Comparison of ENCODE assay signal across 29 cellular contexts in the genomic region with DNA sequence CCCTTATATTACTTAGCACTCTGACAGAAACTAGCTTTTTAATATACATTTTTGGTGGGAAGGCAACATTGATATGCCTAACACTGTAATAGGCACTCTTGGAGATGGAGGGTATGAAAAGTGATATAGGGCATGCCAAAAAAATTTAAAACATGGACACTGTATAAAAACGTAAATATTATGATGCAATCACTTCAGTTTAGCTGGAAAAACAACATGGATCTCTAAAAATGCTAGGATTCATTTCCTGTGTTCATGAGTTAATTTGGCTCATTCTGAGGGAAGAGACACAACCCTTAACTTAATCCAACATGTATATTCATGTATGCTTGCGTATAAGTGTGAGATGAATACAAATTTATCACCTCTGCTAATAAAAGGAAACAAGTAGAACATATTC.
"Had no signal": no experiment of that assay in that cellular context is flagged by ENCODE, and none has a peak within 500 bp of the region (broad histone marks: within the 10 kb centered on the region; RNA-seq: fewer than 3 reads in every experiment).

No MANE protein-coding gene starts in this region.

- H3K27me3 ChIP-seq: stomach, suprapubic skin, testis, thyroid gland, tibial artery, tibial nerve, transverse colon, upper lobe of left lung, upper lobe of right lung, uterus, vagina had no signal

- H3K4me1 ChIP-seq: stomach, suprapubic skin, testis, thyroid gland, tibial artery, tibial nerve, transverse colon, upper lobe of left lung, upper lobe of right lung, uterus, vagina had no signal

- DNase-seq: stimulated activated CD4-positive, alpha-beta T cell treated with anti-CD3 and anti-CD28 coated beads, Interleukin-2, amount 100 ng/mL, for 48 hours; stimulated activated CD4-positive, alpha-beta T cell treated with anti-CD3 and anti-CD28 coated beads, Interleukin-4, amount 100 ng/mL, for 1 hour; stimulated activated CD4-positive, alpha-beta T cell treated with anti-CD3 and anti-CD28 coated beads, Interleukin-4, amount 100 ng/mL, for 24 hours; stimulated activated CD4-positive, alpha-beta T cell treated with anti-CD3 and anti-CD28 coated beads, Interleukin-4, amount 100 ng/mL, for 4 hours; stimulated activated CD8-positive, alpha-beta memory T cell treated with anti-CD3 and anti-CD28 coated beads, Interleukin-4, amount 100 ng/mL, for 48 hours; stimulated activated naive B cell treated with anti-CD40 and anti-IgM and Interleukin-4, amounts not matched to agents 10 μg/mL and 1 μg/mL and 100 μg/mL, for 72 hours; stimulated activated naive CD4-positive, alpha-beta T cell; stimulated activated naive CD4-positive, alpha-beta T cell treated with Interleukin-2 at 50 U/mL for 16 hours; stimulated activated naive CD8-positive, alpha-beta T cell treated with anti-CD3 and anti-CD28 coated beads, Interleukin-15, amount 100 ng/mL, for 72 hours; stimulated activated naive CD8-positive, alpha-beta T cell treated with anti-CD3 and anti-CD28 coated beads, Interleukin-15, Interleukin-2, amounts not matched to agents 100 U/mL and 50 U/mL, for 24 hours; stomach; substantia nigra; testis; thyroid gland; tibial artery; transverse colon; trophoblast cell; upper lobe of left lung; upper lobe of right lung; uterus had no signal

- H3K4me3 ChIP-seq: stomach, suprapubic skin, testis, thoracic aorta, thyroid gland, tibial artery, tibial nerve, transverse colon, upper lobe of left lung, upper lobe of right lung, uterus, vagina had no signal

- H3K36me3 ChIP-seq: stomach, suprapubic skin, thoracic aorta, thyroid gland, tibial artery, tibial nerve, transverse colon, upper lobe of left lung, upper lobe of right lung, uterus, vagina had no signal

- H3K9me3 ChIP-seq: stomach, suprapubic skin, testis, thoracic aorta, thyroid gland, tibial artery, tibial nerve, transverse colon, upper lobe of left lung, upper lobe of right lung, uterus, vagina had no signal

- H3K9me3 Mint-ChIP-seq: type B pancreatic cell had no signal

- ATAC-seq: stimulated activated effector memory CD8-positive, alpha-beta T cell treated with anti-CD3 and anti-CD28 coated beads, Interleukin-12 subunit alpha, Interleukin-12 subunit beta, amount 100 ng/mL, for 72 hours; stimulated activated memory B cell treated with anti-CD40 and anti-IgM and Interleukin-4, amounts not matched to agents 10 μg/mL and 1 μg/mL and 100 μg/mL, for 72 hours; stimulated activated naive B cell treated with anti-CD40 and anti-IgM and Interleukin-4, amounts not matched to agents 10 μg/mL and 1 μg/mL and 100 μg/mL, for 72 hours; stimulated activated naive CD8-positive, alpha-beta T cell treated with anti-CD3 and anti-CD28 coated beads, Interleukin-15, amount 100 ng/mL, for 72 hours; stimulated activated naive CD8-positive, alpha-beta T cell treated with anti-CD3 and anti-CD28 coated beads, Interleukin-15, Interleukin-2, amounts not matched to agents 100 U/mL and 50 U/mL, for 24 hours; upper lobe of right lung had no signal

- H3K27ac ChIP-seq: stomach, suprapubic skin, testis, thoracic aorta, thyroid gland, tibial artery, tibial nerve, transverse colon, upper lobe of left lung, upper lobe of right lung, uterus, vagina had no signal

- H3K27me3 Mint-ChIP-seq: stimulated activated memory B cell treated with anti-CD40 and anti-IgM and Interleukin-4, amounts not matched to agents 10 μg/mL and 1 μg/mL and 100 μg/mL, for 72 hours; stimulated activated naive B cell treated with anti-CD40 and anti-IgM and Interleukin-4, amounts not matched to agents 10 μg/mL and 1 μg/mL and 100 μg/mL, for 72 hours; stimulated activated naive CD8-positive, alpha-beta T cell treated with anti-CD3 and anti-CD28 coated beads, Interleukin-15, amount 100 ng/mL, for 72 hours; stimulated activated naive CD8-positive, alpha-beta T cell treated with anti-CD3 and anti-CD28 coated beads, Interleukin-15, Interleukin-2, amounts not matched to agents 100 ng/mL and 50 ng/mL, for 24 hours; type B pancreatic cell had no signal

- H3K4me1 Mint-ChIP-seq: stimulated activated effector memory CD8-positive, alpha-beta T cell treated with anti-CD3 and anti-CD28 coated beads, Interleukin-12 subunit alpha, Interleukin-12 subunit beta, amount 100 ng/mL, for 72 hours; stimulated activated memory B cell treated with anti-CD40 and anti-IgM and Interleukin-4, amounts not matched to agents 10 μg/mL and 1 μg/mL and 100 μg/mL, for 72 hours; stimulated activated naive B cell treated with anti-CD40 and anti-IgM and Interleukin-4, amounts not matched to agents 10 μg/mL and 1 μg/mL and 100 μg/mL, for 72 hours; stimulated activated naive CD8-positive, alpha-beta T cell treated with anti-CD3 and anti-CD28 coated beads, Interleukin-15, amount 100 ng/mL, for 72 hours had no signal

- H3K4me3 Mint-ChIP-seq: stimulated activated effector memory CD8-positive, alpha-beta T cell treated with anti-CD3 and anti-CD28 coated beads, Interleukin-12 subunit alpha, Interleukin-12 subunit beta, amount 100 ng/mL, for 72 hours; stimulated activated memory B cell treated with anti-CD40 and anti-IgM and Interleukin-4, amounts not matched to agents 10 μg/mL and 1 μg/mL and 100 μg/mL, for 72 hours; stimulated activated naive B cell treated with anti-CD40 and anti-IgM and Interleukin-4, amounts not matched to agents 10 μg/mL and 1 μg/mL and 100 μg/mL, for 72 hours; stimulated activated naive CD8-positive, alpha-beta T cell treated with anti-CD3 and anti-CD28 coated beads, Interleukin-15, amount 100 ng/mL, for 72 hours; stimulated activated naive CD8-positive, alpha-beta T cell treated with anti-CD3 and anti-CD28 coated beads, Interleukin-15, Interleukin-2, amounts not matched to agents 100 ng/mL and 50 ng/mL, for 24 hours; type B pancreatic cell had no signal

- FAIRE-seq: urothelium cell line had no signal

- H3K36me3 Mint-ChIP-seq: stimulated activated effector memory CD8-positive, alpha-beta T cell treated with anti-CD3 and anti-CD28 coated beads, Interleukin-12 subunit alpha, Interleukin-12 subunit beta, amount 100 ng/mL, for 72 hours; stimulated activated memory B cell treated with anti-CD40 and anti-IgM and Interleukin-4, amounts not matched to agents 10 μg/mL and 1 μg/mL and 100 μg/mL, for 72 hours; stimulated activated naive B cell treated with anti-CD40 and anti-IgM and Interleukin-4, amounts not matched to agents 10 μg/mL and 1 μg/mL and 100 μg/mL, for 72 hours; type B pancreatic cell had no signal

- H3K27ac Mint-ChIP-seq: stimulated activated effector memory CD8-positive, alpha-beta T cell treated with anti-CD3 and anti-CD28 coated beads, Interleukin-12 subunit alpha, Interleukin-12 subunit beta, amount 100 ng/mL, for 72 hours; stimulated activated memory B cell treated with anti-CD40 and anti-IgM and Interleukin-4, amounts not matched to agents 10 μg/mL and 1 μg/mL and 100 μg/mL, for 72 hours; stimulated activated naive B cell treated with anti-CD40 and anti-IgM and Interleukin-4, amounts not matched to agents 10 μg/mL and 1 μg/mL and 100 μg/mL, for 72 hours; stimulated activated naive CD8-positive, alpha-beta T cell treated with anti-CD3 and anti-CD28 coated beads, Interleukin-15, amount 100 ng/mL, for 72 hours; stimulated activated naive CD8-positive, alpha-beta T cell treated with anti-CD3 and anti-CD28 coated beads, Interleukin-15, Interleukin-2, amounts not matched to agents 100 ng/mL and 50 ng/mL, for 24 hours; type B pancreatic cell had no signal
